Comparison of ENCODE assay signal across 23 cellular contexts in genomic region chr5:157568717-157569116, GRCh38. TPM values are rescaled to one million over a fixed set of nuclear protein-coding genes. Genes with fewer than 3 reads are reported as not detected.
DNase-seq lines count a peak whose midpoint lies in the region; ATAC-seq, FAIRE-seq and TF ChIP-seq lines count a peak whose summit lies in the region.
"Had no signal": no experiment of that assay in that cellular context is flagged by ENCODE, and none has a peak within 500 bp of the region (broad histone marks: within the 10 kb centered on the region; RNA-seq: fewer than 3 reads in every experiment).

No MANE protein-coding gene starts in this region.

- H3K27ac Mint-ChIP-seq in T-helper 2 cell treated with Interferon-gamma antibody and Interleukin-4, amounts not matched to agents 5 μg/mL and 100 μg/mL, for 36 hours: peak overlapping the region; percentile 17
- H3K27ac Mint-ChIP-seq in activated T-helper 1 cell treated with anti-CD3 and anti-CD28 coated beads, Interleukin-12 subunit alpha, Interleukin-12 subunit beta, Interleukin-2, Interleukin-4 antibody, amounts not matched to agents 30 ng/mL and 10 ng/mL and 1 ng/mL, durations not matched to agents 14 hours and 24 hours and 36 hours: peak overlapping the region; percentile 93
- no peak overlapping the region for H3K27ac Mint-ChIP-seq in activated naive CD4-positive, alpha-beta T cell treated with anti-CD3 and anti-CD28 coated beads, Interleukin-2, amount 50 U/mL, for 72 hours

- H3K27me3 Mint-ChIP-seq in T-helper 2 cell treated with Interferon-gamma antibody and Interleukin-4, amounts not matched to agents 5 μg/mL and 100 μg/mL, for 36 hours (ENCODE audit: low read depth): no peaks in the 10 kb centered on the region
- no peaks in the 10 kb centered on the region for H3K27me3 Mint-ChIP-seq in activated T-helper 1 cell treated with anti-CD3 and anti-CD28 coated beads, Interleukin-12 subunit alpha, Interleukin-12 subunit beta, Interleukin-2, Interleukin-4 antibody, amounts not matched to agents 30 ng/mL and 10 ng/mL and 1 ng/mL, durations not matched to agents 14 hours and 24 hours and 36 hours (ENCODE audit: insufficient read depth)

- no peak for TF ChIP-seq POLR2A in spleen (IDR thresholded peaks at IDR 0.05)

- no peaks in the 10 kb centered on the region for H3K27me3 ChIP-seq in spleen (replicated peaks in 1 of 7)
- H3K27me3 ChIP-seq: gastrocnemius medialis, vagina had no signal

- peaks cover 86% of the 10 kb centered on the region for H3K36me3 Mint-ChIP-seq in T-helper 2 cell treated with Interferon-gamma antibody and Interleukin-4, amounts not matched to agents 5 μg/mL and 100 μg/mL, for 36 hours (ENCODE audit: low read depth)
- peaks cover 80% of the 10 kb centered on the region for H3K36me3 Mint-ChIP-seq in activated T-helper 1 cell treated with anti-CD3 and anti-CD28 coated beads, Interleukin-12 subunit alpha, Interleukin-12 subunit beta, Interleukin-2, Interleukin-4 antibody, amounts not matched to agents 30 ng/mL and 10 ng/mL and 1 ng/mL, durations not matched to agents 14 hours and 24 hours and 36 hours (ENCODE audit: low read depth)
- peaks cover 7 to 62% of the 10 kb centered on the region in 2 donors for H3K36me3 Mint-ChIP-seq in activated naive CD4-positive, alpha-beta T cell treated with anti-CD3 and anti-CD28 coated beads, Interleukin-2, amount 50 U/mL, for 72 hours

- no peak for TF ChIP-seq CTCF in spleen (IDR thresholded peaks at IDR 0.05 in 8 of 11, conservative IDR thresholded peaks at IDR 0.05 in 3 of 11)

- H3K27ac ChIP-seq in spleen: peak overlapping the region in 6 of 8 donors; percentile 12 to 95 (median 78)
- H3K27ac ChIP-seq: gastrocnemius medialis, vagina had no signal

- no peaks in the 10 kb centered on the region for H3K9me3 ChIP-seq in spleen
- H3K9me3 ChIP-seq: gastrocnemius medialis, SK-N-SH, vagina had no signal

- DNase-seq in T-helper 2 cell treated with Interferon-gamma antibody and Interleukin-4, amounts not matched to agents 5 μg/mL and 100 μg/mL, for 36 hours (ENCODE audit: low spot score): no peak
- no peak for DNase-seq in T-helper 2 cell
- DNase-seq in activated T-helper 1 cell treated with anti-CD3 and anti-CD28 coated beads, Interleukin-12 subunit alpha, Interleukin-12 subunit beta, Interleukin-2, Interleukin-4 antibody, amounts not matched to agents 30 ng/mL and 10 ng/mL and 1 ng/mL, durations not matched to agents 14 hours and 24 hours and 36 hours (ENCODE audit: low spot score): no peak
- DNase-seq in inferior parietal cortex (ENCODE audit: extremely low spot score): peak; percentile 77
- no peak for DNase-seq in spleen
- no peak for DNase-seq in RCC 7860 (ENCODE audit: low spot score)
- no peak for DNase-seq in middle frontal gyrus (ENCODE audit: extremely low spot score, low spot score)
- DNase-seq in activated naive CD4-positive, alpha-beta T cell treated with anti-CD3 and anti-CD28 coated beads, Interleukin-2, amount 50 U/mL, for 72 hours (ENCODE audit: low spot score in 2 of 2): no peak
- DNase-seq: 8988T; activated CD4-positive, alpha-beta T cell treated with anti-CD3 and anti-CD28 coated beads for 4 hours; activated naive CD4-positive, alpha-beta T cell treated with Interleukin-2 at 50 U/mL for 16 hours; AML-193; EL; gastrocnemius medialis; left colon; NCI-H1092; NCI-H2081; NCI-H446 treated with DMSO at 0.1 percent for 48 hours; NK-92 treated with Interleukin-12 subunit alpha and Interleukin-12 subunit beta, amount 100 ng/mL, for 24 hours; RPMI8226; SK-N-SH; stimulated activated CD4-positive, alpha-beta T cell treated with anti-CD3 and anti-CD28 coated beads, Interleukin-4, amount 100 ng/mL, for 4 hours had no signal

- H3K4me1 ChIP-seq in spleen: peaks cover 46 to 100% (median 99%) of the 10 kb centered on the region in 6 donors

- peak overlapping the region; percentile 68 for H3K4me3 Mint-ChIP-seq in T-helper 2 cell treated with Interferon-gamma antibody and Interleukin-4, amounts not matched to agents 5 μg/mL and 100 μg/mL, for 36 hours
- peak overlapping the region; percentile 71 for H3K4me3 Mint-ChIP-seq in activated T-helper 1 cell treated with anti-CD3 and anti-CD28 coated beads, Interleukin-12 subunit alpha, Interleukin-12 subunit beta, Interleukin-2, Interleukin-4 antibody, amounts not matched to agents 30 ng/mL and 10 ng/mL and 1 ng/mL, durations not matched to agents 14 hours and 24 hours and 36 hours

- 67 to 90% (median 80%) methylated on average over 2 of the region's 2 CpGs for WGBS in spleen, 5 donors

- no peak for ATAC-seq in activated naive CD4-positive, alpha-beta T cell treated with anti-CD3 and anti-CD28 coated beads, Interleukin-2, amount 50 U/mL, for 72 hours
- ATAC-seq: gastrocnemius medialis, left colon had no signal

- peak overlapping the region in 1 of 8 donors; percentile 26 for H3K4me3 ChIP-seq in spleen
- H3K4me3 ChIP-seq: gastrocnemius medialis, vagina had no signal

- intact Hi-C loops in activated T-helper 1 cell treated with anti-CD3 and anti-CD28 coated beads, Interleukin-12 subunit alpha, Interleukin-12 subunit beta, Interleukin-2, Interleukin-4 antibody, amounts not matched to agents 30 ng/mL and 10 ng/mL and 1 ng/mL, durations not matched to agents 14 hours and 24 hours and 36 hours (cut with micrococcal nuclease): no loop called here
- intact Hi-C loops in spleen (cut with DNase I; ENCODE audit: low total_unique reads): no loop called here

- FAIRE-seq in RCC 7860 (lab: Jason Lieb, UNC): no peak

- H3K9me3 Mint-ChIP-seq in T-helper 2 cell treated with Interferon-gamma antibody and Interleukin-4, amounts not matched to agents 5 μg/mL and 100 μg/mL, for 36 hours: no peaks in the 10 kb centered on the region
- no peaks in the 10 kb centered on the region for H3K9me3 Mint-ChIP-seq in activated T-helper 1 cell treated with anti-CD3 and anti-CD28 coated beads, Interleukin-12 subunit alpha, Interleukin-12 subunit beta, Interleukin-2, Interleukin-4 antibody, amounts not matched to agents 30 ng/mL and 10 ng/mL and 1 ng/mL, durations not matched to agents 14 hours and 24 hours and 36 hours
- no peaks in the 10 kb centered on the region for H3K9me3 Mint-ChIP-seq in activated naive CD4-positive, alpha-beta T cell treated with anti-CD3 and anti-CD28 coated beads, Interleukin-2, amount 50 U/mL, for 72 hours

- H3K4me1 Mint-ChIP-seq in T-helper 2 cell treated with Interferon-gamma antibody and Interleukin-4, amounts not matched to agents 5 μg/mL and 100 μg/mL, for 36 hours (ENCODE audit: low read depth): peaks cover 58% of the 10 kb centered on the region
- H3K4me1 Mint-ChIP-seq in activated T-helper 1 cell treated with anti-CD3 and anti-CD28 coated beads, Interleukin-12 subunit alpha, Interleukin-12 subunit beta, Interleukin-2, Interleukin-4 antibody, amounts not matched to agents 30 ng/mL and 10 ng/mL and 1 ng/mL, durations not matched to agents 14 hours and 24 hours and 36 hours (ENCODE audit: low read depth): peaks cover 79% of the 10 kb centered on the region

- H3K36me3 ChIP-seq in spleen: peaks cover 0 to 67% (median 9%) of the 10 kb centered on the region in 6 donors
- H3K36me3 ChIP-seq: gastrocnemius medialis, vagina had no signal

RNA-seq across cellular contexts. Expression of gene ADAM19, which starts 6.9 kb away (rescaled TPM):
- 341 and 348 TPM in 2 replicates for total RNA-seq in activated T-helper 1 cell treated with anti-CD3 and anti-CD28 coated beads, Interleukin-12 subunit alpha, Interleukin-12 subunit beta, Interleukin-2, Interleukin-4 antibody, amounts not matched to agents 30 ng/mL and 10 ng/mL and 1 ng/mL, durations not matched to agents 14 hours and 24 hours and 36 hours
- total RNA-seq in spleen: 10 to 100 TPM; 45.8 to 71.1 (median 52.9) TPM
- polyA plus RNA-seq in spleen: 10 to 100 TPM; 10.9 to 13.0 (median 11.5) TPM
- 10 to 100 TPM in 1 of 2 donors, 1 to 10 TPM in 1; 9.5 to 85.9 TPM for total RNA-seq in activated naive CD4-positive, alpha-beta T cell treated with anti-CD3 and anti-CD28 coated beads, Interleukin-2, amount 50 U/mL, for 72 hours

Comparison
In these comparisons a context has a peak if more than half of its experiments do, and no peak if none do; other contexts are left out.
1. H3K27ac Mint-ChIP-seq: peak in T-helper 2 cell treated with Interferon-gamma antibody and Interleukin-4, amounts not matched to agents 5 μg/mL and 100 μg/mL, for 36 hours (single experiment) and activated T-helper 1 cell treated with anti-CD3 and anti-CD28 coated beads, Interleukin-12 subunit alpha, Interleukin-12 subunit beta, Interleukin-2, Interleukin-4 antibody, amounts not matched to agents 30 ng/mL and 10 ng/mL and 1 ng/mL, durations not matched to agents 14 hours and 24 hours and 36 hours (single experiment); none in activated naive CD4-positive, alpha-beta T cell treated with anti-CD3 and anti-CD28 coated beads, Interleukin-2, amount 50 U/mL, for 72 hours (0 of 2).